In the genomic region with DNA sequence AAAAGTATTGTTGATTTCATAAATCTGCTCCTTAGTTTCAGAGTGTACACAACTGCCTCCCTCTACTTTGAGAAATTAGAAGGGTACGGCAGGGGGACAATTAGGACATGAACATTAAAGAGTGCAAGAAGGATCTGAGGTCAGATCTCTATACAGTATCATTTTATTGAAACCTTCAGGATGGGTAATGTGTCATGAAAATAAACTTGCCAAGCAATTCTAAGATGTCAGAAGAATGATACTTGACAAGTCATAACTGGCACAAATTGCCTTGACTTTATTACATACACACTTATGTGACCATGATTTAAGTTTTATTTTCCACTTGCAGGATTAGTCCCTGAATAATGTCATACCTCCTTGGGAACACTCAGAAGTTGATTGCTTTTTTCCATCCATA, we compare ENCODE assay signal across 17 cellular contexts.
DNase-seq lines count a peak whose midpoint lies in the region; ATAC-seq and TF ChIP-seq lines count a peak whose summit lies in the region.
"Had no signal": no experiment of that assay in that cellular context is flagged by ENCODE, and none has a peak within 500 bp of the region (broad histone marks: within the 10 kb centered on the region; RNA-seq: fewer than 3 reads in every experiment).

No MANE protein-coding gene starts in this region.

- H3K36me3 ChIP-seq in right atrium auricular region = peaks cover 14% of the 10 kb centered on the region
- no peaks in the 10 kb centered on the region for H3K36me3 ChIP-seq in neural progenitor cell

- ATAC-seq in left ventricle myocardium superior = no peak
- ATAC-seq: natural killer cell, upper lobe of right lung had no signal

- intact Hi-C loops in left ventricle myocardium superior (cut with micrococcal nuclease) = no loop called here

- H3K4me2 ChIP-seq in neural progenitor cell = peak overlapping the region; percentile 54

- no peaks in the 10 kb centered on the region for H3K27me3 ChIP-seq in right atrium auricular region
- no peaks in the 10 kb centered on the region for H3K27me3 ChIP-seq in neural progenitor cell
- H3K27me3 ChIP-seq: upper lobe of right lung had no signal

- H3K9me3 ChIP-seq in right atrium auricular region = no peaks in the 10 kb centered on the region
- H3K9me3 ChIP-seq in neural progenitor cell (ENCODE audit: low read depth) = no peaks in the 10 kb centered on the region
- H3K9me3 ChIP-seq: upper lobe of right lung had no signal

- H3K36me3 Mint-ChIP-seq in neural progenitor cell = peaks cover 3% of the 10 kb centered on the region
- H3K36me3 Mint-ChIP-seq: natural killer cell had no signal

- no peak overlapping the region for H3K27ac Mint-ChIP-seq in neural progenitor cell
- H3K27ac Mint-ChIP-seq: natural killer cell had no signal

- peak overlapping the region; percentile 80 to 91 for H3K27ac ChIP-seq in right atrium auricular region
- peak overlapping the region; percentile 44 for H3K27ac ChIP-seq in angular gyrus (ENCODE audit: low read depth, low read length)
- H3K27ac ChIP-seq in neural progenitor cell = peak overlapping the region; percentile 83
- H3K27ac ChIP-seq: epithelial cell of prostate, parathyroid adenoma, upper lobe of right lung had no signal

- DNase-seq in right atrium auricular region (ENCODE audit: low spot score) (no peak), left ventricle myocardium superior (no peak), neural progenitor cell (ENCODE audit: low spot score) (no peak), GDM1 (lab: John Stamatoyannopoulos, UW) (no peak), HuH-7.5 (ENCODE audit: low spot score) (no peak)
- DNase-seq in stimulated activated CD4-positive, alpha-beta T cell treated with anti-CD3 and anti-CD28 coated beads, Interleukin-2, amount 100 ng/mL, for 48 hours = no peak
- DNase-seq: natural killer cell; NCI-H1436 treated with DMSO at 0.1 percent for 48 hours; NCI-H2227 treated with DMSO at 0.1 percent for 48 hours; OCI-M1; SIG-M5; stimulated activated CD4-positive, alpha-beta T cell treated with anti-CD3 and anti-CD28 coated beads, Interleukin-1b, Interleukin-23, amount 100 ng/mL, for 48 hours; upper lobe of right lung had no signal

- H3K4me1 ChIP-seq in right atrium auricular region (peaks cover 0 to 57% of the 10 kb centered on the region in 2 donors), neural progenitor cell (peaks cover 29% of the 10 kb centered on the region)

- peaks cover 28% of the 10 kb centered on the region for H3K4me1 Mint-ChIP-seq in neural progenitor cell
- H3K4me1 Mint-ChIP-seq: natural killer cell had no signal

- H3K79me2 ChIP-seq in neural progenitor cell (ENCODE audit: low read depth) = no peaks in the 10 kb centered on the region
- H3K79me2 ChIP-seq: parathyroid adenoma had no signal

- TF ChIP-seq CTCF in right atrium auricular region (IDR thresholded peaks at IDR 0.05) (no peak), neural progenitor cell (IDR thresholded peaks at IDR 0.05) (no peak)

- H2AFZ ChIP-seq in neural progenitor cell (replicated peaks) = no peak overlapping the region
- H2AFZ ChIP-seq: parathyroid adenoma had no signal

- no peaks in the 10 kb centered on the region for H3K27me3 Mint-ChIP-seq in neural progenitor cell (ENCODE audit: insufficient read depth, low read depth)
- H3K27me3 Mint-ChIP-seq: stimulated activated naive CD8-positive, alpha-beta T cell treated with anti-CD3 and anti-CD28 coated beads, Interleukin-15, Interleukin-2, amounts not matched to agents 100 ng/mL and 50 ng/mL, for 24 hours had no signal

- H3K4me3 ChIP-seq in right atrium auricular region (no peak overlapping the region), neural progenitor cell (no peak overlapping the region)
- H3K4me3 ChIP-seq: upper lobe of right lung had no signal

- peaks cover 20% of the 10 kb centered on the region for H3F3A ChIP-seq in neural progenitor cell (ENCODE audit: low read depth)

- H3K9me3 Mint-ChIP-seq in neural progenitor cell = peaks cover 3% of the 10 kb centered on the region
- H3K9me3 Mint-ChIP-seq: natural killer cell; stimulated activated naive CD8-positive, alpha-beta T cell treated with anti-CD3 and anti-CD28 coated beads, Interleukin-15, Interleukin-2, amounts not matched to agents 100 ng/mL and 50 ng/mL, for 24 hours had no signal

- no peak overlapping the region for H3K4me3 Mint-ChIP-seq in neural progenitor cell
- H3K4me3 Mint-ChIP-seq: natural killer cell; stimulated activated naive CD8-positive, alpha-beta T cell treated with anti-CD3 and anti-CD28 coated beads, Interleukin-15, Interleukin-2, amounts not matched to agents 100 ng/mL and 50 ng/mL, for 24 hours had no signal

- no peak overlapping the region for H3K9ac ChIP-seq in neural progenitor cell
- H3K9ac ChIP-seq: parathyroid adenoma had no signal

- no peaks in the 10 kb centered on the region for H4K20me1 ChIP-seq in neural progenitor cell (ENCODE audit: low read depth)
